14 cellular contexts compared by ENCODE assay signal in the genomic region with DNA sequence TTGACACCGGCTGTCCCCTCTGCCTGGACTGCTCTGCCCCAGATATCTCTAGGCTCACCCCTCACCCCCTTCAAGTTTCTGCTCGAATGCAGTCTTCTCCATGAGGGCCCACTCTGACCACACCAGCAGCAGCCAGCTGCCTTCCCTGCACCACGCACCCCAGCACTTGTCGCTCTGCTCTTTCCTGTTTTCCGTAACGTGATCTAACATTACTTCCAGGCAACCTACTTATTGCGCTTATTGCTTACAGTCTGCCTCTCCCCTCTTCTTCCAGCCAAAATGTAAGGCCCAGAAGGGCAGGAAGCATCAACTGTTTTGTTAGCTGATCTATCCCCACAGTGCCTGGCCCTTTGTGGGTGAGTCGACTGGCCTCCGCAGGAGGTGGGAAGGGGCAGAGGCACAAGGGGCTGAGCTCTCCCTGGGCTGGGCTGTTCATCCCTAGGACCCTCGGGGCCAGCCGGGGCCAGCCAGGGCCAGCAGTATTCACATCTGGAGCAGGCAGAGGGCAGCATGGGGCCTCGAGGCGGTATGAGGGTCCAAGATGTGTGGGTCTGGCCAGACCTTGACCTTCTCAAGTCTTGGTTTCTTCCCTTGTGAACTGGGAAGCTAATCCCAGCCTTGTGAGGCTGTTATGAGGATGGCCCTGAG. TPM values are rescaled to one million over a fixed set of nuclear protein-coding genes. Genes with fewer than 3 reads are reported as not detected.
DNase-seq lines count a peak whose midpoint lies in the region; ATAC-seq and TF ChIP-seq lines count a peak whose summit lies in the region.
"Had no signal": no experiment of that assay in that cellular context is flagged by ENCODE, and none has a peak within 500 bp of the region (broad histone marks: within the 10 kb centered on the region; RNA-seq: fewer than 3 reads in every experiment).

No MANE protein-coding gene starts in this region.

- intact Hi-C loops in MCF 10A (cut with micrococcal nuclease): no loop called here
- intact Hi-C loops in mammary epithelial cell (cut with micrococcal nuclease): no loop called here
- intact Hi-C loops in body of pancreas (cut with DNase I): no loop called here

- H3K36me3 ChIP-seq in mammary epithelial cell (ENCODE audit: insufficient read depth, low read length) (peaks cover 32% of the 10 kb centered on the region), body of pancreas (replicated peaks in 1 of 2; ENCODE audit: insufficient read depth in 1 of 2, low read depth in 2 of 2) (no peaks in the 10 kb centered on the region)

- dilution Hi-C loops in mammary epithelial cell (cut with HindIII; ENCODE audit: low sequenced_read_pairs): loop anchor here (5.0 to 10.0 kb wide), 3 partner anchors 38 to 120 kb away; a partner anchor contains a TSS

- in situ Hi-C loops in mammary epithelial cell (cut with MboI; ENCODE audit: low sequenced_read_pairs in 2 of 2): no loop called here

- no peak for ATAC-seq in body of pancreas
- ATAC-seq in HG03520 (IDR thresholded peaks at IDR 0.05; ENCODE audit: unreplicated experiment): no peak
- ATAC-seq: left lung had no signal

- no peak overlapping the region for H3K4me2 ChIP-seq in mammary epithelial cell (ENCODE audit: insufficient read depth, low read depth, low read length)

- peaks cover 5% of the 10 kb centered on the region for H3K79me2 ChIP-seq in mammary epithelial cell (ENCODE audit: insufficient read depth, low read length)

- H3K27ac Mint-ChIP-seq in MCF 10A (ENCODE audit: low read depth, unreplicated experiment) (peak overlapping the region; percentile 3), chondrocyte (ENCODE audit: unreplicated experiment) (peak overlapping the region; percentile 90), nephron progenitor cell (peak overlapping the region; percentile 94), type B pancreatic cell (no peak overlapping the region)
- H3K27ac Mint-ChIP-seq: stimulated activated naive CD8-positive, alpha-beta T cell treated with anti-CD3 and anti-CD28 coated beads, Interleukin-15, Interleukin-2, amounts not matched to agents 100 ng/mL and 50 ng/mL, for 24 hours had no signal

- H3K4me1 ChIP-seq in mammary epithelial cell (ENCODE audit: insufficient read depth, low read length) (no peaks in the 10 kb centered on the region), body of pancreas (no peaks in the 10 kb centered on the region)

- no peak overlapping the region for H3K9ac ChIP-seq in mammary epithelial cell (ENCODE audit: insufficient read depth, low read length)

- WGBS in mammary epithelial cell (ENCODE audit: low coverage, missing lambda C conversion rate): 82% methylated on average over 11 of the region's 13 CpGs
- 69 to 80% methylated on average over 9 to 13 of the region's 13 CpGs for WGBS in body of pancreas, 2 donors

- no peaks in the 10 kb centered on the region for H3K27me3 ChIP-seq in mammary epithelial cell (ENCODE audit: insufficient read depth, low read length)
- H3K27me3 ChIP-seq in body of pancreas: no peaks in the 10 kb centered on the region
- H3K27me3 ChIP-seq: left lung had no signal

- no peaks in the 10 kb centered on the region for H4K20me1 ChIP-seq in mammary epithelial cell (ENCODE audit: insufficient read depth, low read length)

- H3K36me3 Mint-ChIP-seq in MCF 10A (ENCODE audit: insufficient read depth, unreplicated experiment) (peaks cover 28% of the 10 kb centered on the region), chondrocyte (ENCODE audit: low read depth) (peaks cover 53% of the 10 kb centered on the region), nephron progenitor cell (ENCODE audit: low read depth) (peaks cover 39% of the 10 kb centered on the region), type B pancreatic cell (peaks cover 9% of the 10 kb centered on the region)

- no peak for TF ChIP-seq POLR2A in body of pancreas (IDR thresholded peaks at IDR 0.05)

- POLR2A ChIA-PET in MCF 10A (lab: Yijun Ruan, JAX): interaction anchor here (0.6 to 2.2 kb wide), 2 partner anchors 12 to 24 kb away, joined by 3 to 5 read pairs; a partner anchor contains a TSS

- CTCF ChIA-PET in MCF 10A (lab: Yijun Ruan, JAX): interaction anchor here (0.6 to 2.0 kb wide), 5 partner anchors 9 to 94 kb away, joined by 3 to 9 read pairs (median 4); no protein-coding TSS in a partner anchor
- CTCF ChIA-PET in mammary epithelial cell (lab: Charles Lee; ENCODE audit: low non-redundant PET): interaction anchor here (0.6 kb wide), 1 partner anchor 94 kb away, joined by 16 read pairs; no protein-coding TSS in a partner anchor

- H3K9me3 Mint-ChIP-seq in MCF 10A (ENCODE audit: unreplicated experiment): no peaks in the 10 kb centered on the region
- no peaks in the 10 kb centered on the region for H3K9me3 Mint-ChIP-seq in chondrocyte (ENCODE audit: low read depth)
- H3K9me3 Mint-ChIP-seq in nephron progenitor cell: no peaks in the 10 kb centered on the region
- no peaks in the 10 kb centered on the region for H3K9me3 Mint-ChIP-seq in type B pancreatic cell
- H3K9me3 Mint-ChIP-seq: stimulated activated naive CD8-positive, alpha-beta T cell treated with anti-CD3 and anti-CD28 coated beads, Interleukin-15, Interleukin-2, amounts not matched to agents 100 ng/mL and 50 ng/mL, for 24 hours had no signal

- H3K4me1 Mint-ChIP-seq in MCF 10A (ENCODE audit: insufficient read depth, unreplicated experiment): peaks cover 18% of the 10 kb centered on the region
- H3K4me1 Mint-ChIP-seq in chondrocyte (ENCODE audit: low read depth): peaks cover 65% of the 10 kb centered on the region
- H3K4me1 Mint-ChIP-seq in nephron progenitor cell: peaks cover 35% of the 10 kb centered on the region
- H3K4me1 Mint-ChIP-seq in type B pancreatic cell (ENCODE audit: unreplicated experiment): peaks cover 13% of the 10 kb centered on the region

- no peak overlapping the region for H2AFZ ChIP-seq in mammary epithelial cell (ENCODE audit: low read depth, low read length)

- no peaks in the 10 kb centered on the region for H3K27me3 Mint-ChIP-seq in MCF 10A (ENCODE audit: insufficient read depth, unreplicated experiment)
- H3K27me3 Mint-ChIP-seq in chondrocyte (ENCODE audit: low read depth): no peaks in the 10 kb centered on the region
- H3K27me3 Mint-ChIP-seq in nephron progenitor cell (ENCODE audit: low read depth, poor library complexity): no peaks in the 10 kb centered on the region
- no peaks in the 10 kb centered on the region for H3K27me3 Mint-ChIP-seq in type B pancreatic cell
- H3K27me3 Mint-ChIP-seq: stimulated activated naive CD8-positive, alpha-beta T cell treated with anti-CD3 and anti-CD28 coated beads, Interleukin-15, Interleukin-2, amounts not matched to agents 100 ng/mL and 50 ng/mL, for 24 hours had no signal

- H3K27ac ChIP-seq in mammary epithelial cell (ENCODE audit: insufficient read depth, low read depth, low read length) (no peak overlapping the region), body of pancreas (no peak overlapping the region)
- H3K27ac ChIP-seq: left lung had no signal

- H3K4me3 Mint-ChIP-seq in MCF 10A (ENCODE audit: unreplicated experiment) (no peak overlapping the region), chondrocyte (ENCODE audit: unreplicated experiment) (no peak overlapping the region), nephron progenitor cell (no peak overlapping the region), type B pancreatic cell (peak overlapping the region; percentile 25)
- H3K4me3 Mint-ChIP-seq: stimulated activated naive CD8-positive, alpha-beta T cell treated with anti-CD3 and anti-CD28 coated beads, Interleukin-15, Interleukin-2, amounts not matched to agents 100 ng/mL and 50 ng/mL, for 24 hours had no signal

- H3K4me3 ChIP-seq in mammary epithelial cell (replicated peaks in 1 of 3; ENCODE audit: insufficient read depth in 1 of 3, low read depth in 2 of 3, low read length in 3 of 3): no peak overlapping the region
- H3K4me3 ChIP-seq in body of pancreas: no peak overlapping the region
- H3K4me3 ChIP-seq: left lung had no signal

- no peaks in the 10 kb centered on the region for H3K9me3 ChIP-seq in mammary epithelial cell (replicated peaks; ENCODE audit: insufficient read depth, low read length)
- no peaks in the 10 kb centered on the region for H3K9me3 ChIP-seq in body of pancreas
- H3K9me3 ChIP-seq: left lung had no signal

- TF ChIP-seq CTCF in MCF 10A (IDR thresholded peaks at IDR 0.05; ENCODE audit: unreplicated experiment): no peak
- no peak for TF ChIP-seq CTCF in mammary epithelial cell (conservative IDR thresholded peaks at IDR 0.05 in 1 of 2, IDR thresholded peaks at IDR 0.05 in 1 of 2; ENCODE audit: extremely low read depth in 1 of 2, insufficient read depth in 1 of 2, low read depth in 1 of 2, low read length in 2 of 2)
- no peak for TF ChIP-seq CTCF in chondrocyte (IDR thresholded peaks at IDR 0.05)
- TF ChIP-seq CTCF in nephron progenitor cell (IDR thresholded peaks at IDR 0.05): no peak
- no peak for TF ChIP-seq CTCF in type B pancreatic cell (conservative IDR thresholded peaks at IDR 0.05)
- TF ChIP-seq CTCF in body of pancreas (IDR thresholded peaks at IDR 0.05): no peak

- DNase-seq in MCF 10A (ENCODE audit: unreplicated experiment) (no peak), mammary epithelial cell (no peak), chondrocyte (ENCODE audit: low spot score) (no peak), nephron progenitor cell (no peak), type B pancreatic cell (ENCODE audit: extremely low spot score, unreplicated experiment) (no peak), body of pancreas (no peak), MV-4-11 (lab: John Stamatoyannopoulos, UW) (no peak)
- DNase-seq: cortex of kidney, hypothalamus, left lung, NCI-H1105, NCI-H345 had no signal

- no TSS peak for BruUV-seq in MCF 10A (replicated peaks; lab: Mats Ljungman, UMichigan)
- no TSS peak for BruUV-seq in mammary epithelial cell (replicated peaks; lab: Mats Ljungman, UMichigan)

RNA-seq across cellular contexts. Expression of a gene that starts 11.6 kb away (rescaled TPM):
- total RNA-seq in MCF 10A (2022): 149 and 165 TPM in 2 replicates
- 100 to 1,000 TPM in 1 of 2 donors, 10 to 100 TPM in 1; 80.3 to 107 TPM for total RNA-seq in mammary epithelial cell
- 35.0 TPM for polyA plus RNA-seq in mammary epithelial cell
- 42.0 TPM for polyA minus RNA-seq in mammary epithelial cell
- 207 to 277 TPM (median 274 TPM) in 3 replicates for total RNA-seq in chondrocyte
- total RNA-seq in type B pancreatic cell (ENCODE audit: low replicate concordance): 200 and 269 TPM in 2 replicates
- total RNA-seq in body of pancreas: 10 to 100 TPM; 28.0 to 29.0 TPM

RNA-seq across cellular contexts. Expression of a gene that starts 12.4 kb away (rescaled TPM):
- total RNA-seq in MCF 10A (2022) (164 and 257 TPM in 2 replicates), mammary epithelial cell (100 to 1,000 TPM; 235 to 259 TPM), chondrocyte (563 to 633 TPM (median 613 TPM) in 3 replicates), type B pancreatic cell (ENCODE audit: low replicate concordance) (66.5 and 187 TPM in 2 replicates), body of pancreas (10 to 100 TPM in 1 of 2 donors, 1 to 10 TPM in 1; 7.3 to 15.8 TPM)
- 103 TPM for polyA plus RNA-seq in mammary epithelial cell
- polyA minus RNA-seq in mammary epithelial cell: 95.3 TPM

RNA-seq across cellular contexts. Expression of a gene that starts 24.6 kb away (rescaled TPM):
- 5.4 and 6.0 TPM in 2 replicates for total RNA-seq in MCF 10A (2022)
- 1 to 10 TPM; 4.3 to 4.7 TPM for total RNA-seq in mammary epithelial cell
- 1.7 TPM for polyA plus RNA-seq in mammary epithelial cell
- 2.4 TPM for polyA minus RNA-seq in mammary epithelial cell
- total RNA-seq in chondrocyte: 4.7 to 7.7 TPM (median 7.5 TPM) in 3 replicates
- 6.2 and 6.9 TPM in 2 replicates for total RNA-seq in type B pancreatic cell (ENCODE audit: low replicate concordance)
- total RNA-seq in body of pancreas: 1 to 10 TPM; 3.3 to 5.4 TPM

RNA-seq across cellular contexts. Expression of a gene that starts 31.7 kb away (rescaled TPM):
- total RNA-seq in MCF 10A (2022) (125 and 135 TPM in 2 replicates), mammary epithelial cell (10 to 100 TPM; 60.7 to 80.6 TPM), chondrocyte (77.2 to 79.0 TPM (median 78.6 TPM) in 3 replicates), type B pancreatic cell (ENCODE audit: low replicate concordance) (99.7 and 104 TPM in 2 replicates), body of pancreas (100 to 1,000 TPM in 1 of 2 donors, 10 to 100 TPM in 1; 86.1 to 115 TPM)
- 115 TPM for polyA plus RNA-seq in mammary epithelial cell
- polyA minus RNA-seq in mammary epithelial cell: 79.3 TPM

RNA-seq across cellular contexts. Expression of a gene that starts 38.4 kb away (rescaled TPM):
- total RNA-seq in MCF 10A (2022) (15.0 and 23.2 TPM in 2 replicates), mammary epithelial cell (10 to 100 TPM; 13.9 to 23.3 TPM), chondrocyte (4.8 to 5.5 TPM (median 5.3 TPM) in 3 replicates), type B pancreatic cell (ENCODE audit: low replicate concordance) (5.9 and 8.8 TPM in 2 replicates), body of pancreas (1 to 10 TPM in 1 of 2 donors, under 1 TPM in 1; 0.78 to 1.3 TPM)
- 14.2 TPM for polyA plus RNA-seq in mammary epithelial cell
- polyA minus RNA-seq in mammary epithelial cell: 1.2 TPM
